In the genomic region with DNA sequence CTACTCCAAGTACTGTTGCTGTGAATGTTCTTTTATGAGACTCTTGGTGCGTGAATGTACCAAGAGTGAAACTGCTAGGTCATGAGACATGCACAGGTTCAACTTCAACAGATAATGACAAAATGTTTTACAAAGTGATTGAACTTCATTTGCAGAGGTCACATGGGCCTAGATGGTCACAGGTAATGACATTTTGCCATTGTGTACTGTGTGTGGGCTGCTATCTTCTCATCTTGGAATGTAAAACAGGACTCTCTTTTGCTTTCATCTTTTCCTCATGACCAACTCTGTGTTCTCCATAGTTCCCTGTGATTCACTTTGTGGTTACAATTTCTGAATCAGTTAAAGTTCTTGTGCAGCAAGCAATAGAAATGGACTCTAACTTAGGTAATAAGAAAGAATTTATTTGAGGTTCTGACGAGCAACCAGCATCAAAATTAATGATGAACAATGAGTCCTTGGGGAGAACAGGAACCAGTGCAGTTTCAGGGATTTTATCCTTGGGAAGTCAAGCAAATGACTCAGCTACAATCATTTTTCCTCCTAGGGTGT, we compare ENCODE assay signal across 12 cellular contexts. TPM values are rescaled to one million over a fixed set of nuclear protein-coding genes. Genes with fewer than 3 reads are reported as not detected.
DNase-seq lines count a peak whose midpoint lies in the region; ATAC-seq, FAIRE-seq and TF ChIP-seq lines count a peak whose summit lies in the region.
"Had no signal": no experiment of that assay in that cellular context is flagged by ENCODE, and none has a peak within 500 bp of the region (broad histone marks: within the 10 kb centered on the region; RNA-seq: fewer than 3 reads in every experiment).

No MANE protein-coding gene starts in this region.

- H3K4me2 ChIP-seq in Karpas-422 (ENCODE audit: low read depth, low read length, poor library complexity, severe bottlenecking), result no peak overlapping the region

- H3K9me2 ChIP-seq in Karpas-422 (replicated peaks; ENCODE audit: insufficient read depth, low read length), result no peaks in the 10 kb centered on the region

- H3K9ac ChIP-seq in Karpas-422 (ENCODE audit: low read length), result no peak overlapping the region

- no peaks in the 10 kb centered on the region for H4K20me1 ChIP-seq in Karpas-422 (ENCODE audit: insufficient read depth, low read depth, low read length)

- TF ChIP-seq EP300 in tibial nerve (IDR thresholded peaks at IDR 0.05), result no peak

- H3K79me2 ChIP-seq in Karpas-422 (ENCODE audit: low read length), result no peaks in the 10 kb centered on the region

- no peak for TF ChIP-seq POLR2A in tibial nerve (IDR thresholded peaks at IDR 0.05)

- H3K27ac ChIP-seq in Karpas-422 (ENCODE audit: low read length) (no peak overlapping the region), tibial nerve (no peak overlapping the region)

- no peak overlapping the region for H2AFZ ChIP-seq in Karpas-422 (ENCODE audit: low read length)

- DNase-seq in COLO829 (ENCODE audit: low spot score) (peak; percentile 84), RCC 7860 (ENCODE audit: low spot score) (peak; percentile 96), hepatic stellate cell (ENCODE audit: low spot score) (peak; percentile 11), Karpas-422 (no peak), tibial nerve (ENCODE audit: low spot score in 2 of 2) (no peak), NCI-H187 (lab: John Stamatoyannopoulos, UW) (no peak)
- no peak for DNase-seq in activated effector memory CD4-positive, alpha-beta T cell treated with anti-CD3 and anti-CD28 coated beads, Interleukin-2, amount 50 U/mL, for 16 hours
- DNase-seq: activated B cell treated with CpG ODN at 0.5 μM for 24 hours, amniotic stem cell, naive B cell, NCI-H510A treated with DMSO at 0.1 percent for 48 hours had no signal

- no peaks in the 10 kb centered on the region for H3K27me3 ChIP-seq in Karpas-422 (ENCODE audit: low read length)
- H3K27me3 ChIP-seq in tibial nerve, result no peaks in the 10 kb centered on the region

- 71 to 79% methylated on average over 2 of the region's 2 CpGs for WGBS in tibial nerve, 2 donors

- no peaks in the 10 kb centered on the region for H3K36me3 ChIP-seq in Karpas-422 (ENCODE audit: insufficient read depth, low read length)
- no peaks in the 10 kb centered on the region for H3K36me3 ChIP-seq in tibial nerve

- H3K9me3 ChIP-seq in Karpas-422 (ENCODE audit: low read length) (no peaks in the 10 kb centered on the region), tibial nerve (no peaks in the 10 kb centered on the region)

- no peak for TF ChIP-seq CTCF in tibial nerve (IDR thresholded peaks at IDR 0.05)

- H3K4me3 ChIP-seq in Karpas-422 (ENCODE audit: low read length) (no peak overlapping the region), tibial nerve (no peak overlapping the region)

- peak; percentile 56 for ATAC-seq in GM21723 (IDR thresholded peaks at IDR 0.05; ENCODE audit: unreplicated experiment)

- FAIRE-seq in RCC 7860 (lab: Jason Lieb, UNC), result peak; percentile 99

- peaks cover 11% of the 10 kb centered on the region for H3K4me1 ChIP-seq in Karpas-422 (ENCODE audit: low read length)
- H3K4me1 ChIP-seq in tibial nerve, result no peaks in the 10 kb centered on the region

RNA-seq across cellular contexts. Expression of a gene that starts 16.2 kb away (rescaled TPM):
- total RNA-seq in Karpas-422 (2014; rRNA removed; shearing (Covaris generic); ENCODE audit: low replicate concordance), result 29.0 and 45.4 TPM in 2 replicates
- 10 to 100 TPM; 17.9 to 25.3 (median 22.4) TPM for total RNA-seq in tibial nerve

Comparison
In these comparisons a context has a peak if more than half of its experiments do, and no peak if none do; other contexts are left out.
1. DNase-seq: peak in COLO829 (single experiment), RCC 7860 (single experiment) and hepatic stellate cell (single experiment); none in Karpas-422 (single experiment), tibial nerve (0 of 2), NCI-H187 (0 of 2) and activated effector memory CD4-positive, alpha-beta T cell treated with anti-CD3 and anti-CD28 coated beads, Interleukin-2, amount 50 U/mL, for 16 hours (single experiment).